In genomic region chr17:15914400-15915165, GRCh38 we compare ENCODE assay signal across 1 cellular context.
TF ChIP-seq lines count a peak whose summit lies in the region.

No MANE protein-coding gene starts in this region.

TF ChIP-seq in HCT116, 20 proteins besides CTCF, POLR2A, EP300 and RAD21 (continued from another document):
- TF ChIP-seq SRF (IDR thresholded peaks at IDR 0.05; ENCODE audit: low read depth) (no peak), TCF7L2 (IDR thresholded peaks at IDR 0.05; ENCODE audit: borderline replicate concordance, extremely low read depth, insufficient read depth, insufficient read length) (no peak), ATF3 (IDR thresholded peaks at IDR 0.05) (no peak), ELF1 (IDR thresholded peaks at IDR 0.05; ENCODE audit: borderline replicate concordance, low read depth) (no peak), EZH2phosphoT487 (IDR thresholded peaks at IDR 0.05; ENCODE audit: borderline replicate concordance) (no peak)
